ENCODE assay signal across 24 cellular contexts in the genomic region with DNA sequence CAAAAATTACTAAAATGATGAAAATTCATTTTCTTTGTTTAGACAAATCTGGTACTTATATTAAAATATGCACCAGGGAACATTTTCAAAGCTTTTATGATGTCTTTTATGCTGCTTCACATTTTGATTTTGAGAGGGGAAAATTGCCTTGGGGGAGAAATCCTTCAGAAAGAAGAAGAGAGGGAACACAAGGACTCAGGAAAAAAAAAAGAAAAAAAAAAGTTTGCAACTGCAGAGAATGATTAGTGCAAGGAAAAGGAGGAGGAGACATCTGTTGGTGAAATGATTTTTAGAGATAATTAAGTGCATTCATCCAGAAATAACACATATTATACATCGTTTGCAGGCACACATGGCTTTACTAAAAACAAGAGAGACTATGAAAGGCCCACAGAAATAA.
"Had no signal": no experiment of that assay in that cellular context is flagged by ENCODE, and none has a peak within 500 bp of the region (broad histone marks: within the 10 kb centered on the region; RNA-seq: fewer than 3 reads in every experiment).

No MANE protein-coding gene starts in this region.

- H3K4me1 ChIP-seq: heart right ventricle, pancreas, psoas muscle, upper lobe of left lung had no signal

- H3K27me3 ChIP-seq: brain microvascular endothelial cell, heart right ventricle, neutrophil, pancreas, upper lobe of left lung had no signal

- H3K27ac ChIP-seq: brain microvascular endothelial cell, heart right ventricle, neutrophil, pancreas, psoas muscle, upper lobe of left lung, VCaP had no signal

- ATAC-seq: activated CD4-positive, CD25-positive, alpha-beta regulatory T cell treated with anti-CD3 and anti-CD28 coated beads, Interleukin-2, amount 50 U/mL, for 24 hours; activated T-cell treated with anti-CD3 and anti-CD28 coated beads, Interleukin-2, amount 50 U/mL, for 72 hours; heart right ventricle; left cardiac atrium; natural killer cell treated with Interleukin-12 subunit alpha and Interleukin-12 subunit beta and Interleukin-15 and Interleukin-18, amount 100 ng/mL, for 72 hours; pancreas; psoas muscle; right cardiac atrium; stimulated activated naive CD8-positive, alpha-beta T cell treated with anti-CD3 and anti-CD28 coated beads, Interleukin-15, Interleukin-2, amounts not matched to agents 100 U/mL and 50 U/mL, for 24 hours had no signal

- H3K36me3 ChIP-seq: brain microvascular endothelial cell, heart right ventricle, neutrophil, pancreas, upper lobe of left lung had no signal

- DNase-seq: activated CD4-positive, alpha-beta memory T cell treated with anti-CD3 and anti-CD28 coated beads, Interleukin-2, amount 10 ng/mL, durations not matched to agents 7 days and 5 days; activated CD4-positive, alpha-beta T cell treated with anti-CD3 and anti-CD28 coated beads, Interleukin-2, amount 10 ng/mL, durations not matched to agents 24 days and 14 days; activated effector memory CD4-positive, alpha-beta T cell treated with Interleukin-2 at 50 U/mL for 16 hours; activated naive CD4-positive, alpha-beta T cell treated with anti-CD3 and anti-CD28 coated beads, Interleukin-2, amount 10 ng/mL, durations not matched to agents 7 days and 5 days; activated T-cell treated with anti-CD3 and anti-CD28 coated beads, Interleukin-2, amount 50 U/mL, for 72 hours; anterior cingulate cortex; brain microvascular endothelial cell; caudate nucleus; effector CD4-positive, alpha-beta T cell; foreskin fibroblast; heart right ventricle; islet precursor cell; left cardiac atrium; pancreas; psoas muscle; right cardiac atrium; stimulated activated CD4-positive, alpha-beta T cell treated with anti-CD3 and anti-CD28 coated beads, Interleukin-4, amount 100 ng/mL, for 4 hours; stimulated activated naive CD8-positive, alpha-beta T cell treated with anti-CD3 and anti-CD28 coated beads, Interleukin-15, Interleukin-2, amounts not matched to agents 100 U/mL and 50 U/mL, for 24 hours; T1000; upper lobe of left lung had no signal

- H3K4me3 ChIP-seq: heart right ventricle, pancreas, psoas muscle, upper lobe of left lung had no signal

- H3K9me3 ChIP-seq: heart right ventricle, neutrophil, pancreas, psoas muscle, upper lobe of left lung had no signal
